Comparison of ENCODE assay signal across 8 cellular contexts in genomic region chr14:77040309-77040994, GRCh38. TPM values are rescaled to one million over a fixed set of nuclear protein-coding genes. Genes with fewer than 3 reads are reported as not detected.
A peak's percentile ranks its signal among the peaks of the same experiment; 100 is the strongest.
DNase-seq lines count a peak whose midpoint lies in the region; ATAC-seq, FAIRE-seq and TF ChIP-seq lines count a peak whose summit lies in the region.

No MANE protein-coding gene starts in this region.

- H3K4me3 ChIP-seq in astrocyte (ENCODE audit: insufficient read depth, low read depth, low read length) = peak overlapping the region; percentile 45

- no peaks in the 10 kb centered on the region for H3K36me3 ChIP-seq in astrocyte (ENCODE audit: insufficient read depth, low read length)

- no peaks in the 10 kb centered on the region for H3K9me3 ChIP-seq in astrocyte (ENCODE audit: insufficient read depth, low read depth, low read length)

- H2AFZ ChIP-seq in astrocyte (ENCODE audit: low read depth, low read length) = peak overlapping the region; percentile 19

- peak overlapping the region; percentile 97 for H3K27ac Mint-ChIP-seq in astrocyte (ENCODE audit: unreplicated experiment)

- peak; percentile 54 for ATAC-seq in GM18499 (IDR thresholded peaks at IDR 0.05; ENCODE audit: insufficient read depth, unreplicated experiment)
- peak; percentile 59 for ATAC-seq in HG02981 (IDR thresholded peaks at IDR 0.05; ENCODE audit: unreplicated experiment)

- no peaks in the 10 kb centered on the region for H3K27me3 Mint-ChIP-seq in astrocyte (ENCODE audit: low read depth, unreplicated experiment)

- H3K27ac ChIP-seq in astrocyte (ENCODE audit: low read depth, low read length) = peak overlapping the region; percentile 96

- CTCF ChIA-PET in GM10248 (lab: Yijun Ruan, JAX) = interaction anchor here (1.2 to 6.8 kb wide), 8 partner anchors 14 to 128 kb away, joined by 3 to 66 read pairs (median 4); no protein-coding TSS in a partner anchor

- H3K9ac ChIP-seq in astrocyte (ENCODE audit: low read length) = peak overlapping the region; percentile 84

- DNase-seq in NCI-H2029 (lab: John Stamatoyannopoulos, UW) (peak; percentile 94), T-helper 9 cell (peak; percentile 99), astrocyte (ENCODE audit: low read depth) (peak; percentile 97), hippocampal formation (lab: John Stamatoyannopoulos, UW) (peak; percentile 96 to 98), retina (peak; percentile 94), GM10248 (ENCODE audit: extremely low spot score) (no peak)

- peaks cover 77% of the 10 kb centered on the region for H3K4me1 Mint-ChIP-seq in astrocyte (ENCODE audit: low read depth, unreplicated experiment)

- peak; percentile 37 for FAIRE-seq in astrocyte (lab: Jason Lieb, UNC)

- no peaks in the 10 kb centered on the region for H3K79me2 ChIP-seq in astrocyte (ENCODE audit: insufficient read depth, low read length)

- H3K4me3 Mint-ChIP-seq in astrocyte (ENCODE audit: unreplicated experiment) = peak overlapping the region; percentile 70

- H3K36me3 Mint-ChIP-seq in astrocyte (ENCODE audit: low read depth, unreplicated experiment) = no peaks in the 10 kb centered on the region

- TF ChIP-seq CTCF in astrocyte (IDR thresholded peaks at IDR 0.05; ENCODE audit: insufficient read depth, low read depth, low read length) (no peak), GM10248 (IDR thresholded peaks at IDR 0.05; ENCODE audit: control extremely low read depth, extremely low read depth, low read depth, missing control alignments) (no peak)

- H4K20me1 ChIP-seq in astrocyte (ENCODE audit: insufficient read depth, low read length) = no peaks in the 10 kb centered on the region

- H3K4me2 ChIP-seq in astrocyte (ENCODE audit: low read length) = peak overlapping the region; percentile 87

- no peaks in the 10 kb centered on the region for H3K9me3 Mint-ChIP-seq in astrocyte (ENCODE audit: unreplicated experiment)

- peaks cover 82% of the 10 kb centered on the region for H3K4me1 ChIP-seq in astrocyte (ENCODE audit: insufficient read depth, low read length)

- H3K27me3 ChIP-seq in astrocyte (ENCODE audit: insufficient read depth, low read length) = no peaks in the 10 kb centered on the region

- POLR2A ChIA-PET in GM10248 (lab: Yijun Ruan, JAX) = interaction anchor here (1.0 kb wide), 1 partner anchor 79 kb away, joined by 3 read pairs; no protein-coding TSS in a partner anchor

RNA-seq across cellular contexts. Expression of gene IRF2BPL, which starts 11.9 kb away (rescaled TPM):
- 42.7 and 55.3 TPM in 2 replicates for total RNA-seq in astrocyte

RNA-seq across cellular contexts. Expression of gene CIPC, which starts 57.6 kb away (rescaled TPM):
- total RNA-seq in astrocyte = 16.7 and 20.2 TPM in 2 replicates
